12 cellular contexts compared by ENCODE assay signal in the genomic region with DNA sequence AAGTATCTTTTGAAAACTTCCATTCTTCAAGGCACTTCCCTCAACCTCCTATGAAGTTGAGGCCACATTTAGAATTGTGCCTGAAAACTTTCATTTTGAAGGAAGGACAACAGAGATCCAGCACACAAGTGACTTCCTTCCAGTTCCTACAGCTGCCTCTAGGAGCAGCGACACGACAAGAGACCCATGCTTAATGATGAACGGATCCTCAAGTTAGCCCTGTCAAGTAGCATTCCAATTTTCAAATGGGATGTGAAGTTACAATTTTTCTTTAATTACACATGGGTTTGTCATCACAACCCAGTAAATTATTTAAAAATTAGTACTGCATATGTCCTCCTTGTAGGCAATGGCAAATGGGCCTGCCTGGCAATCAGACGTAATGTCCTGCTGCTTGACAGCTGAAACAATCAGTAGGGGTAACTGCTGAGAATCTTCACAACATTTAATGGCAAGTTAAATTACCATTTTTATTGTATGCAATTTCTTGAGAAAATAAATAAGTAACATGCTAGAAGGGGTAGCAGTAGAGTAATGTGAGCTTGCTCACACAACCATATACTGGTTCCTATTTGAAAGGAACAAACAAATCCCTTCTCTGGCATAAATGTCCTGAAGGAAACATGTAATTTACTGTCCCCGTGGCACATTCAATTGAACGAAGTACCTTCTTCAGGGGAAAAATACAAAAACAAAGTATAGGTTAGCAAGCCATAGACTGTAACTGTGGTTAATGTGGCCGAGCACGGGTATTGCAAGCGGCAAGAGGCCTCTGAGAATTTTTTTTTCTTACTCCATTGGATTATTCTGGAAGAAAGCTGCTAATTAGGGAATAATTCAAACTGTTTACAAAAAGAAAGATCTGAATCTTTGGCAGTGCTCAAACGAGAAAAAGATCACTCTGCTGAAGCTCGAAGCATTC.
DNase-seq lines count a peak whose midpoint lies in the region; ATAC-seq, FAIRE-seq and TF ChIP-seq lines count a peak whose summit lies in the region.
"Had no signal": no experiment of that assay in that cellular context is flagged by ENCODE, and none has a peak within 500 bp of the region (broad histone marks: within the 10 kb centered on the region; RNA-seq: fewer than 3 reads in every experiment).

No MANE protein-coding gene starts in this region.

- H3K9me3 ChIP-seq in HepG2 (ENCODE audit: low read length): no peaks in the 10 kb centered on the region
- H3K9me3 ChIP-seq in right lobe of liver: no peaks in the 10 kb centered on the region
- no peaks in the 10 kb centered on the region for H3K9me3 ChIP-seq in Panc1 (ENCODE audit: control insufficient read depth, insufficient read depth, low read depth, low read length)
- H3K9me3 ChIP-seq: adrenal gland had no signal

- no peaks in the 10 kb centered on the region for H3K79me2 ChIP-seq in HepG2 (ENCODE audit: insufficient read depth, low read length)

- ATAC-seq in HepG2 (peak; percentile 70), right lobe of liver (no peak), Panc1 (no peak), GM21717 (IDR thresholded peaks at IDR 0.05; ENCODE audit: unreplicated experiment) (no peak)

- H3K4me2 ChIP-seq in HepG2 (ENCODE audit: low read depth, low read length): no peak overlapping the region

- H3K4me1 ChIP-seq in HepG2 (ENCODE audit: insufficient read depth, low read length): no peaks in the 10 kb centered on the region
- no peaks in the 10 kb centered on the region for H3K4me1 ChIP-seq in right lobe of liver
- no peaks in the 10 kb centered on the region for H3K4me1 ChIP-seq in Panc1 (ENCODE audit: control insufficient read depth, insufficient read depth, low read length)
- H3K4me1 ChIP-seq: adrenal gland had no signal

- POLR2A ChIA-PET in HepG2 (lab: Yijun Ruan, JAX) (no interaction called here), Panc1 (lab: Charles Lee) (no interaction called here)

- TF ChIP-seq CTCF in HepG2 (CRISPR knock-in tag; IDR thresholded peaks at IDR 0.05): no peak
- peak in 1 of 4 donors; percentile 8 for TF ChIP-seq CTCF in right lobe of liver (IDR thresholded peaks at IDR 0.05)
- peak; percentile 59 for TF ChIP-seq CTCF in Panc1 (IDR thresholded peaks at IDR 0.05)

- intact Hi-C loops in HepG2 (cut with micrococcal nuclease; ENCODE audit: unreplicated experiment) (no loop called here), right lobe of liver (cut with DNase I) (no loop called here), Panc1 (cut with micrococcal nuclease; ENCODE audit: unreplicated experiment) (no loop called here)

- 96% methylated on average over 10 of the region's 11 CpGs for WGBS in HepG2 (ENCODE audit: low lambda C conversion rate)
- WGBS in right lobe of liver (ENCODE audit: insufficient coverage, low coverage, low lambda C conversion rate, missing lambda C conversion rate): 84% methylated on average over 7 of the region's 11 CpGs

- H3K27me3 ChIP-seq in HepG2 (ENCODE audit: control insufficient read depth in 1 of 2, insufficient read depth in 2 of 2, low read length in 2 of 2) (no peaks in the 10 kb centered on the region), right lobe of liver (no peaks in the 10 kb centered on the region), Panc1 (ENCODE audit: control insufficient read depth, insufficient read depth, low read length) (no peaks in the 10 kb centered on the region; the same call in 1 of the 2 replicates)
- H3K27me3 ChIP-seq: adrenal gland had no signal

- H3K4me3 ChIP-seq in HepG2 (replicated peaks in 1 of 3; ENCODE audit: insufficient read depth in 1 of 3, low read depth in 2 of 3, low read length in 3 of 3): no peak overlapping the region
- no peak overlapping the region for H3K4me3 ChIP-seq in right lobe of liver
- no peak overlapping the region for H3K4me3 ChIP-seq in Panc1 (ENCODE audit: low read depth in 2 of 2, low read length in 2 of 2)
- H3K4me3 ChIP-seq: adrenal gland had no signal

- H2AFZ ChIP-seq in HepG2 (ENCODE audit: low read length): no peak overlapping the region

- BruUV-seq in HepG2 (replicated peaks; lab: Mats Ljungman, UMichigan) (no TSS peak), Panc1 (replicated peaks; lab: Mats Ljungman, UMichigan) (no TSS peak)

- H3K27ac ChIP-seq in HepG2 (ENCODE audit: extremely low read length, insufficient read depth, low read length): no peak overlapping the region
- no peak overlapping the region for H3K27ac ChIP-seq in right lobe of liver
- H3K27ac ChIP-seq in Panc1 (ENCODE audit: low read length): no peak overlapping the region
- H3K27ac ChIP-seq: adrenal gland had no signal

- TF ChIP-seq RAD21 in HepG2 (CRISPR knock-in tag; IDR thresholded peaks at IDR 0.05): no peak

- DNase-seq in HepG2 (ENCODE audit: low spot score) (peak; percentile 16), right lobe of liver (no peak), Panc1 (ENCODE audit: low read depth, low spot score) (no peak), fibroblast of peridontal ligament (ENCODE audit: extremely low read depth) (peak; percentile 27), AG08396 (ENCODE audit: low spot score) (no peak), NCI-H446 treated with DMSO at 0.1 percent for 48 hours (lab: John Stamatoyannopoulos, UW) (no peak)
- no peak for DNase-seq in activated CD8-positive, alpha-beta memory T cell treated with anti-CD3 and anti-CD28 coated beads, Interleukin-2, amount 50 U/mL, for 48 hours
- DNase-seq: activated B cell treated with CpG ODN at 0.5 μM for 24 hours; adrenal gland; CD8-positive, alpha-beta T cell; NCI-H1417 treated with DMSO at 0.1 percent for 48 hours had no signal

- TF ChIP-seq POLR2A in HepG2 (IDR thresholded peaks at IDR 0.05; ENCODE audit: insufficient read depth in 1 of 2, low read depth in 2 of 2, low read length in 2 of 2): no peak
- no peak for TF ChIP-seq POLR2A in right lobe of liver (IDR thresholded peaks at IDR 0.05)

- H3K36me3 ChIP-seq in HepG2 (replicated peaks in 1 of 2; ENCODE audit: control insufficient read depth in 1 of 2, insufficient read depth in 2 of 2, low read length in 2 of 2) (peaks cover 11 to 50% of the 10 kb centered on the region in 2 experiments), right lobe of liver (no peaks in the 10 kb centered on the region), Panc1 (ENCODE audit: control insufficient read depth, insufficient read depth, low read length) (no peaks in the 10 kb centered on the region)
- H3K36me3 ChIP-seq: adrenal gland had no signal

- no peaks in the 10 kb centered on the region for H4K20me1 ChIP-seq in HepG2 (ENCODE audit: insufficient read depth, low read length)

- no peak overlapping the region for H3K9ac ChIP-seq in HepG2 (ENCODE audit: insufficient read depth, low read depth, low read length)

- FAIRE-seq in HepG2 (lab: Jason Lieb, UNC): no peak

- TF ChIP-seq EP300 in HepG2 (IDR thresholded peaks at IDR 0.05; ENCODE audit: low read depth in 2 of 2, low read length in 2 of 2): no peak
- TF ChIP-seq EP300 in HepG2 (CRISPR knock-in tag; IDR thresholded peaks at IDR 0.05; ENCODE audit: borderline replicate concordance): no peak

- CTCF ChIA-PET in HepG2 (lab: Yijun Ruan, JAX; ENCODE audit: low intra/inter-chr PET ratio, low total read pairs) (no interaction called here), Panc1 (lab: Charles Lee) (interaction anchor here (0.6 kb wide), 1 partner anchor 23 kb away, joined by 3 read pairs; no protein-coding TSS in a partner anchor)

- in situ Hi-C loops in HepG2 (cut with HindIII; ENCODE audit: extremely low pct_ligation_motif_present, low pct_unique_long_range_greater_than_20kb): no loop called here
- in situ Hi-C loops in Panc1 (cut with HindIII; ENCODE audit: low pct_unique_long_range_greater_than_20kb, low sequenced_read_pairs): no loop called here

TF ChIP-seq in HepG2, 621 proteins besides CTCF, POLR2A, EP300 and RAD21:
- TF ChIP-seq ZNF180 (CRISPR knock-in tag; IDR thresholded peaks at IDR 0.05; ENCODE audit: borderline replicate concordance, low read depth) (no peak), ZNF790 (CRISPR knock-in tag; IDR thresholded peaks at IDR 0.05; ENCODE audit: borderline replicate concordance) (no peak), ZNF3 (CRISPR knock-in tag; IDR thresholded peaks at IDR 0.05) (no peak), STAG1 (CRISPR knock-in tag; IDR thresholded peaks at IDR 0.05) (peak; percentile 39)

Comparison
In these comparisons a context has a peak if more than half of its experiments do, and no peak if none do; other contexts are left out.
1. DNase-seq: peak in HepG2 (single experiment) and fibroblast of peridontal ligament (single experiment); none in right lobe of liver (0 of 3), Panc1 (single experiment), activated CD8-positive, alpha-beta memory T cell treated with anti-CD3 and anti-CD28 coated beads, Interleukin-2, amount 50 U/mL, for 48 hours (single experiment), AG08396 (single experiment) and NCI-H446 treated with DMSO at 0.1 percent for 48 hours (single experiment).